9 cellular contexts compared by ENCODE assay signal in genomic region chr17:79923974-79924638, GRCh38.
DNase-seq lines count a peak whose midpoint lies in the region; ATAC-seq and TF ChIP-seq lines count a peak whose summit lies in the region.
"Had no signal": no experiment of that assay in that cellular context is flagged by ENCODE, and none has a peak within 500 bp of the region (broad histone marks: within the 10 kb centered on the region; RNA-seq: fewer than 3 reads in every experiment).

No MANE protein-coding gene starts in this region.

- H3K4me2 ChIP-seq in mesendoderm (ENCODE audit: low read length): no peak overlapping the region

- H2BK120ac ChIP-seq in mesendoderm (ENCODE audit: low read depth, low read length): no peak overlapping the region

- H4K5ac ChIP-seq in mesendoderm (ENCODE audit: low read length): no peak overlapping the region

- H3K27me3 ChIP-seq in adipocyte (replicated peaks; ENCODE audit: control insufficient read depth, insufficient read depth, low read length) (peaks cover 52% of the 10 kb centered on the region), mesendoderm (ENCODE audit: insufficient read depth, low read length, poor library complexity) (no peaks in the 10 kb centered on the region), esophagus muscularis mucosa (peaks cover 0 to 91% (median 40%) of the 10 kb centered on the region in 4 donors)

- peak overlapping the region; percentile 71 for H2BK5ac ChIP-seq in mesendoderm (ENCODE audit: low read length)

- H3K27ac ChIP-seq in mesendoderm (ENCODE audit: low read depth, low read length) (peak overlapping the region; percentile 10), esophagus muscularis mucosa (replicated peaks in 1 of 4) (no peak overlapping the region)

- WGBS in mesendoderm (ENCODE audit: extremely low coverage, insufficient coverage, low lambda C conversion rate): no CpG with 5 or more reads among the region's 16 CpGs
- 71% methylated on average over 12 of the region's 16 CpGs for WGBS in esophagus muscularis mucosa

- intact Hi-C loops in esophagus muscularis mucosa (cut with DNase I): no loop called here

- no peak for TF ChIP-seq POLR2A in esophagus muscularis mucosa (IDR thresholded peaks at IDR 0.05; ENCODE audit: low read depth)

- peak; percentile 54 for DNase-seq in activated CD4-positive, CD25-positive, alpha-beta regulatory T cell treated with anti-CD3 and anti-CD28 coated beads, Interleukin-2, amount 50 U/mL, for 72 hours
- peak; percentile 4 for DNase-seq in NCI-H526 treated with DMSO at 0.1 percent for 48 hours (lab: John Stamatoyannopoulos, UW)
- DNase-seq in adipocyte (ENCODE audit: low read depth): peak; percentile 27
- DNase-seq in mesendoderm: peak; percentile 79
- DNase-seq in NCI-H2171 treated with DMSO at 0.1 percent for 48 hours (lab: John Stamatoyannopoulos, UW): no peak
- no peak for DNase-seq in esophagus muscularis mucosa (ENCODE audit: extremely low spot score)
- DNase-seq: psoas muscle had no signal

- H3K4ac ChIP-seq in mesendoderm (ENCODE audit: low read depth, low read length): no peak overlapping the region

- peak in 1 of 3 experiments; percentile 23 for TF ChIP-seq CTCF in esophagus muscularis mucosa (IDR thresholded peaks at IDR 0.05)

- H3K18ac ChIP-seq in mesendoderm (ENCODE audit: low read length): no peak overlapping the region

- no peak overlapping the region for H4K8ac ChIP-seq in mesendoderm (ENCODE audit: low read depth, low read length)

- no peaks in the 10 kb centered on the region for H3K9me3 ChIP-seq in adipocyte (ENCODE audit: control insufficient read depth, low read length)
- no peaks in the 10 kb centered on the region for H3K9me3 ChIP-seq in esophagus muscularis mucosa
- H3K9me3 ChIP-seq: psoas muscle had no signal

- no peak for TF ChIP-seq EP300 in esophagus muscularis mucosa (IDR thresholded peaks at IDR 0.05)

- no peak overlapping the region for H2BK15ac ChIP-seq in mesendoderm (replicated peaks; ENCODE audit: low read depth)

- H3K79me2 ChIP-seq in mesendoderm (ENCODE audit: control insufficient read depth, insufficient read depth, low read length): no peaks in the 10 kb centered on the region

- no peak overlapping the region for H3K4me3 ChIP-seq in adipocyte (ENCODE audit: low read length)
- no peak overlapping the region for H3K4me3 ChIP-seq in mesendoderm (ENCODE audit: low read length)
- no peak overlapping the region for H3K4me3 ChIP-seq in esophagus muscularis mucosa
- H3K4me3 ChIP-seq: psoas muscle had no signal

- H3K9ac ChIP-seq in adipocyte (ENCODE audit: low read length): no peak overlapping the region
- no peak overlapping the region for H3K9ac ChIP-seq in mesendoderm (ENCODE audit: low read length)

- peak overlapping the region; percentile 25 for H3K56ac ChIP-seq in mesendoderm (ENCODE audit: low read length)

- no peaks in the 10 kb centered on the region for H3K79me1 ChIP-seq in mesendoderm (ENCODE audit: low read length)

- no peak overlapping the region for H2AK5ac ChIP-seq in mesendoderm (ENCODE audit: low read length)

- no peaks in the 10 kb centered on the region for H3K36me3 ChIP-seq in adipocyte (ENCODE audit: control insufficient read depth, insufficient read depth, low read length, severe bottlenecking)
- H3K36me3 ChIP-seq in mesendoderm (ENCODE audit: control insufficient read depth, insufficient read depth, low read length): no peaks in the 10 kb centered on the region
- no peaks in the 10 kb centered on the region for H3K36me3 ChIP-seq in esophagus muscularis mucosa

- H3K4me1 ChIP-seq in adipocyte (ENCODE audit: control insufficient read depth, insufficient read depth, low read length) (peaks cover 6% of the 10 kb centered on the region), mesendoderm (ENCODE audit: control insufficient read depth, low read depth, low read length) (peaks cover 3% of the 10 kb centered on the region), esophagus muscularis mucosa (peaks cover 13 to 27% (median 20%) of the 10 kb centered on the region in 4 donors)

- no peak for ATAC-seq in activated CD4-positive, CD25-positive, alpha-beta regulatory T cell treated with anti-CD3 and anti-CD28 coated beads, Interleukin-2, amount 50 U/mL, for 24 hours
- no peak for ATAC-seq in GM21423 (IDR thresholded peaks at IDR 0.05; ENCODE audit: unreplicated experiment)

- H3K23ac ChIP-seq in mesendoderm (ENCODE audit: low read length): no peak overlapping the region

Comparison
In these comparisons a context has a peak if more than half of its experiments do, and no peak if none do; other contexts are left out.
1. DNase-seq: peak in activated CD4-positive, CD25-positive, alpha-beta regulatory T cell treated with anti-CD3 and anti-CD28 coated beads, Interleukin-2, amount 50 U/mL, for 72 hours (single experiment), NCI-H526 treated with DMSO at 0.1 percent for 48 hours (single experiment), adipocyte (single experiment) and mesendoderm (single experiment); none in NCI-H2171 treated with DMSO at 0.1 percent for 48 hours (single experiment) and esophagus muscularis mucosa (single experiment).